9 cellular contexts compared by ENCODE assay signal in the genomic region with DNA sequence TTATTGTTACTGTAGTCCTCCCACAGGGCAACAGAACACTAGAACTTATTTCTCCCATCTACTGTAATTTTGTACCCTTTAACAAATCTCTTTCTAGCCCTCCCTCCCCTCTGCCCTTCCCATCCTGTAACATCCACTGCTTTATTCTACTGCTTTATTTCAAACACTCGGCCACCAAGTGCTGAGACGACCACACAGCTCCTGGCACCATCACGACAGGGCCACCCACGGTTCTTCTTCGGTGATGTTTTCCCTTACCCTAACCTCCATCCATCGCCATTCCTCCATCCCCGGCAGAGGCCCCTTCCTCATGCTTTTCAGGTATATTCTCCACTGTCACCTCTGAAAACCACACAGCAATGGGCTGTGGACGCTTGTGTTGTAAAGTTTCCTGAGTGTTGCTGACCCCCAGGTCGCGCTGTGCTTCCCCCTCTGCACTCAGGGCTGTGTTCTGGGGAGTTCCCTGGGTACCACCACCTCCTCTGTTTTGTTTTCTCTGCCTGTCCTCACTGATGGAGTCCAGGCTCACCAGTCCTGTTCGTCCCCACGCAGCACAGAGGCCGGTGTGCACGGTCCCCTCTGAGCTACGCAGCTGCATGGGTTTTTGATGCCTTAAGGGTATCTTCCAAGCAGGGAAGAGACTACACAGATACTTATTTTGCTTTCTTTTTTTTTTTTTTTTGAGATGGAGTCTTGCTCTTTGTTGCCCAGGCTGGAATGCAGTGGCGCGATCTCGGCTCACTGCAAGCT.
"Had no signal": no experiment of that assay in that cellular context is flagged by ENCODE, and none has a peak within 500 bp of the region (broad histone marks: within the 10 kb centered on the region; RNA-seq: fewer than 3 reads in every experiment).

No MANE protein-coding gene starts in this region.

- DNase-seq: GM23248, GOT3, H7, H9, HCEC 1CT, HFFc6 had no signal

- H3K4me3 Mint-ChIP-seq: GM23338, H9, HFFc6 had no signal

- ATAC-seq: GM23338, HCT116 had no signal

- H3K4me3 ChIP-seq: GM23248, GM23338, HAP-1 had no signal

- H3K9me3 ChIP-seq: HAP-1 had no signal

- H3K36me3 ChIP-seq: HAP-1 had no signal

- H3K27ac Mint-ChIP-seq: GM23338, H9, HFFc6 had no signal

- H3K4me1 Mint-ChIP-seq: GM23338 had no signal

- H3K27ac ChIP-seq: GM23248 had no signal

- H3K4me1 ChIP-seq: HAP-1 had no signal
